Comparison of ENCODE assay signal across 21 cellular contexts in genomic region chr7:105488219-105488571, GRCh38. TPM values are rescaled to one million over a fixed set of nuclear protein-coding genes. Genes with fewer than 3 reads are reported as not detected.
DNase-seq lines count a peak whose midpoint lies in the region; ATAC-seq and TF ChIP-seq lines count a peak whose summit lies in the region.
"Had no signal": no experiment of that assay in that cellular context is flagged by ENCODE, and none has a peak within 500 bp of the region (broad histone marks: within the 10 kb centered on the region; RNA-seq: fewer than 3 reads in every experiment).

No MANE protein-coding gene starts in this region.

- ATAC-seq in CD4-positive, alpha-beta T cell (ENCODE audit: poor library complexity), result no peak
- ATAC-seq in RWPE2 (ENCODE audit: low read depth), result no peak
- no peak for ATAC-seq in HG03159 (IDR thresholded peaks at IDR 0.05; ENCODE audit: unreplicated experiment)
- ATAC-seq: GM23338 had no signal

- H3K27me3 Mint-ChIP-seq in CD4-positive, alpha-beta T cell, result no peaks in the 10 kb centered on the region
- H3K27me3 Mint-ChIP-seq in progenitor cell of endocrine pancreas, result no peaks in the 10 kb centered on the region
- H3K27me3 Mint-ChIP-seq: CD8-positive, alpha-beta memory T cell; central memory CD8-positive, alpha-beta T cell had no signal

- CTCF ChIA-PET in CD4-positive, alpha-beta T cell (lab: Charles Lee), result no interaction called here

- intact Hi-C loops in CD4-positive, alpha-beta T cell (cut with DNase I, micrococcal nuclease), result loop anchor here (2.0 to 5.0 kb wide), 4 partner anchors 57 to 606 kb away; no protein-coding TSS in a partner anchor

- DNase-seq in CD4-positive, alpha-beta T cell, result no peak
- DNase-seq in RWPE2 (ENCODE audit: low spot score), result no peak
- DNase-seq in epithelial cell of prostate (ENCODE audit: low read depth, low spot score), result no peak
- DNase-seq in progenitor cell of endocrine pancreas (ENCODE audit: low spot score, unreplicated experiment), result no peak
- no peak for DNase-seq in HuH-7.5 (ENCODE audit: low spot score)
- no peak for DNase-seq in NCI-H1092 treated with DMSO at 0.1 percent for 48 hours (lab: John Stamatoyannopoulos, UW)
- no peak for DNase-seq in GM10266 (ENCODE audit: extremely low spot score)
- DNase-seq: activated naive CD4-positive, alpha-beta T cell; NCI-H1694; NCI-H2171 treated with DMSO at 0.1 percent for 48 hours; occipital lobe; right lobe of liver; SIG-M5 had no signal

- no peak overlapping the region for H3K27ac ChIP-seq in CD4-positive, alpha-beta T cell (ENCODE audit: low read depth, low read length)
- H3K27ac ChIP-seq in RWPE2 (ENCODE audit: poor library complexity, severe bottlenecking), result peak overlapping the region; percentile 39
- peak overlapping the region; percentile 64 for H3K27ac ChIP-seq in epithelial cell of prostate
- H3K27ac ChIP-seq: right lobe of liver, suprapubic skin had no signal

- peaks cover 8% of the 10 kb centered on the region for H3K4me1 ChIP-seq in RWPE2 (ENCODE audit: insufficient read depth, poor library complexity, severe bottlenecking)
- H3K4me1 ChIP-seq: right lobe of liver, suprapubic skin had no signal

- POLR2A ChIA-PET in CD4-positive, alpha-beta T cell (lab: Charles Lee), result interaction anchor here (1.3 kb wide), 1 partner anchor 44 kb away, joined by 4 read pairs; the partner anchor contains the start of gene RINT1

- H3K9me3 ChIP-seq in CD4-positive, alpha-beta T cell (ENCODE audit: control insufficient read depth, low read length), result no peaks in the 10 kb centered on the region
- H3K9me3 ChIP-seq in RWPE2 (ENCODE audit: severe bottlenecking), result no peaks in the 10 kb centered on the region
- H3K9me3 ChIP-seq: right lobe of liver, suprapubic skin had no signal

- no peaks in the 10 kb centered on the region for H3K27me3 ChIP-seq in CD4-positive, alpha-beta T cell (ENCODE audit: control insufficient read depth, insufficient read depth, low read length)
- H3K27me3 ChIP-seq in RWPE2 (ENCODE audit: insufficient read depth, poor library complexity, severe bottlenecking), result no peaks in the 10 kb centered on the region
- H3K27me3 ChIP-seq: right lobe of liver, suprapubic skin had no signal

- H3K4me3 Mint-ChIP-seq in CD4-positive, alpha-beta T cell, result no peak overlapping the region
- H3K4me3 Mint-ChIP-seq in progenitor cell of endocrine pancreas (ENCODE audit: low read depth), result no peak overlapping the region
- H3K4me3 Mint-ChIP-seq: CD8-positive, alpha-beta memory T cell; central memory CD8-positive, alpha-beta T cell; GM23338; T-helper 1 cell treated with Interleukin-12 subunit alpha and Interleukin-12 subunit beta and Interleukin-4 antibody, amounts not matched to agents 30 μg/mL and 1 μg/mL, for 36 hours had no signal

- peaks cover 46% of the 10 kb centered on the region for H3K36me3 ChIP-seq in RWPE2 (ENCODE audit: low read depth)

- TF ChIP-seq CTCF in CD4-positive, alpha-beta T cell (IDR thresholded peaks at IDR 0.05), result peak; percentile 7
- TF ChIP-seq CTCF in RWPE2 (IDR thresholded peaks at IDR 0.05; ENCODE audit: poor library complexity, severe bottlenecking), result peak; percentile 47
- no peak for TF ChIP-seq CTCF in progenitor cell of endocrine pancreas (IDR thresholded peaks at IDR 0.05; ENCODE audit: unreplicated experiment)
- TF ChIP-seq CTCF in GM10266 (IDR thresholded peaks at IDR 0.05; ENCODE audit: control insufficient read depth, insufficient read depth, low read depth, missing control alignments), result no peak

- peaks cover 12% of the 10 kb centered on the region for H3K36me3 Mint-ChIP-seq in CD4-positive, alpha-beta T cell (ENCODE audit: low read depth)
- H3K36me3 Mint-ChIP-seq in progenitor cell of endocrine pancreas (ENCODE audit: insufficient read depth), result peaks cover 23% of the 10 kb centered on the region

- H3K4me1 Mint-ChIP-seq in CD4-positive, alpha-beta T cell (ENCODE audit: low read depth), result peaks cover 4% of the 10 kb centered on the region
- H3K4me1 Mint-ChIP-seq in progenitor cell of endocrine pancreas (ENCODE audit: low read depth), result peaks cover 37% of the 10 kb centered on the region
- H3K4me1 Mint-ChIP-seq: GM23338 had no signal

- H3K9me3 Mint-ChIP-seq in CD4-positive, alpha-beta T cell, result no peaks in the 10 kb centered on the region
- no peaks in the 10 kb centered on the region for H3K9me3 Mint-ChIP-seq in progenitor cell of endocrine pancreas (ENCODE audit: low read depth)
- H3K9me3 Mint-ChIP-seq: CD8-positive, alpha-beta memory T cell; central memory CD8-positive, alpha-beta T cell; GM23338; T-helper 1 cell treated with Interleukin-12 subunit alpha and Interleukin-12 subunit beta and Interleukin-4 antibody, amounts not matched to agents 30 μg/mL and 1 μg/mL, for 36 hours had no signal

- H3K27ac Mint-ChIP-seq in CD4-positive, alpha-beta T cell, result no peak overlapping the region
- peak overlapping the region; percentile 90 for H3K27ac Mint-ChIP-seq in progenitor cell of endocrine pancreas
- H3K27ac Mint-ChIP-seq: GM23338; T-helper 1 cell treated with Interleukin-12 subunit alpha and Interleukin-12 subunit beta and Interleukin-4 antibody, amounts not matched to agents 30 μg/mL and 1 μg/mL, for 36 hours had no signal

- no peak overlapping the region for H3K4me3 ChIP-seq in RWPE2 (ENCODE audit: severe bottlenecking)
- H3K4me3 ChIP-seq: GM12878, GM23338, lung, right lobe of liver, suprapubic skin had no signal

RNA-seq across cellular contexts. Expression of gene PUS7, which starts 33.9 kb away (rescaled TPM):
- total RNA-seq in CD4-positive, alpha-beta T cell, result 1 to 10 TPM; 2.7 TPM
- 43.3 and 44.3 TPM in 2 replicates for total RNA-seq in progenitor cell of endocrine pancreas

RNA-seq across cellular contexts. Expression of gene RINT1, which starts 43.8 kb away (rescaled TPM):
- 10 to 100 TPM; 38.0 to 39.5 TPM for total RNA-seq in CD4-positive, alpha-beta T cell
- 22.5 and 26.0 TPM in 2 replicates for total RNA-seq in progenitor cell of endocrine pancreas

Comparison
In these comparisons a context has a peak if more than half of its experiments do, and no peak if none do; other contexts are left out.
1. CTCF ChIP-seq: peak in CD4-positive, alpha-beta T cell (single experiment) and RWPE2 (single experiment); none in progenitor cell of endocrine pancreas (single experiment) and GM10266 (single experiment).
2. RNA of gene PUS7, which starts 33.9 kb away (total RNA-seq): 43.3 to 44.3 TPM in progenitor cell of endocrine pancreas; 2.7 TPM in CD4-positive, alpha-beta T cell; every median in the first group is over 10 times any median in the second.